Comparison of ENCODE assay signal across 8 cellular contexts in genomic region chr12:8179989-8180585, GRCh38. TPM values are rescaled to one million over a fixed set of nuclear protein-coding genes. Genes with fewer than 3 reads are reported as not detected.
DNase-seq lines count a peak whose midpoint lies in the region; FAIRE-seq and TF ChIP-seq lines count a peak whose summit lies in the region.
"Not testable (repeated sequence)": the region's sequence is repeated elsewhere in the genome, so short reads cannot be mapped to it uniquely, and the experiment has no call there.

No MANE protein-coding gene starts in this region.

- H3K27ac ChIP-seq in esophagus muscularis mucosa (replicated peaks in 1 of 4): peak overlapping the region; percentile 83 to 90 (median 86)

- peak; percentile 75 for FAIRE-seq in GM18507 (lab: Jason Lieb, UNC)

- in situ Hi-C loops in ACHN (cut with HindIII; ENCODE audit: low pct_ligation_motif_present, low pct_unique_long_range_greater_than_20kb, low sequenced_read_pairs): not testable (repeated sequence)

- peak overlapping the region; percentile 64 to 84 (median 71) for H3K4me3 ChIP-seq in esophagus muscularis mucosa

- peak; percentile 61 for DNase-seq in ACHN
- DNase-seq in GM18507 (ENCODE audit: extremely low spot score, insufficient read length, low read depth): peak; percentile 49
- DNase-seq in NCI-H146 treated with DMSO at 0.1 percent for 48 hours (lab: John Stamatoyannopoulos, UW; ENCODE audit: unreplicated experiment): peak; percentile 59
- DNase-seq in SKM-1 treated with dmso at 0.1 percent for 144 hours (lab: John Stamatoyannopoulos, UW; ENCODE audit: unreplicated experiment): peak; percentile 14
- peak; percentile 61 for DNase-seq in activated gamma-delta T cell (lab: John Stamatoyannopoulos, UW)
- not testable (repeated sequence) for DNase-seq in esophagus muscularis mucosa (ENCODE audit: extremely low spot score)
- peak; percentile 92 for DNase-seq in mesenteric fat pad (ENCODE audit: low spot score)
- DNase-seq in stimulated activated CD4-positive, alpha-beta T cell treated with anti-CD3 and anti-CD28 coated beads, Interleukin-2, amount 100 ng/mL, for 4 hours (ENCODE audit: low read depth): peak; percentile 62

- H3K4me1 ChIP-seq in esophagus muscularis mucosa: peaks cover 0 to 13% (median 12%) of the 10 kb centered on the region in 4 donors

- intact Hi-C loops in esophagus muscularis mucosa (cut with DNase I): not testable (repeated sequence)

- TF ChIP-seq EP300 in esophagus muscularis mucosa (IDR thresholded peaks at IDR 0.05): not testable (repeated sequence)

- H3K36me3 ChIP-seq in esophagus muscularis mucosa: not testable (repeated sequence)

- not testable (repeated sequence) for TF ChIP-seq POLR2A in esophagus muscularis mucosa (IDR thresholded peaks at IDR 0.05; ENCODE audit: low read depth)

- H3K9me3 ChIP-seq in esophagus muscularis mucosa: not testable (repeated sequence)

- H3K27me3 ChIP-seq in esophagus muscularis mucosa: not testable (repeated sequence)

- WGBS in esophagus muscularis mucosa: 0% methylated on average over 1 of the region's 43 CpGs

- peak; percentile 37 to 78 (median 58) for TF ChIP-seq CTCF in esophagus muscularis mucosa (IDR thresholded peaks at IDR 0.05)

RNA-seq across cellular contexts. Expression of gene ZNF705A, which starts 23.3 kb away (rescaled TPM):
- not detected for total RNA-seq in esophagus muscularis mucosa
- not detected for total RNA-seq in mesenteric fat pad

RNA-seq across cellular contexts. Expression of gene FAM90A1, which starts 47.3 kb away (rescaled TPM):
- total RNA-seq in esophagus muscularis mucosa (under 1 TPM in 1 of 4 donors, not detected in 3; under 0.01 TPM), mesenteric fat pad (0.48 TPM)

RNA-seq across cellular contexts. Expression of gene CLEC4A, which starts 56.7 kb away (rescaled TPM):
- total RNA-seq in esophagus muscularis mucosa (1 to 10 TPM in 2 of 4 donors, under 1 TPM in 2; 0.40 to 2.2 (median 0.91) TPM), mesenteric fat pad (3.5 TPM)
